8 cellular contexts compared by ENCODE assay signal in the genomic region with DNA sequence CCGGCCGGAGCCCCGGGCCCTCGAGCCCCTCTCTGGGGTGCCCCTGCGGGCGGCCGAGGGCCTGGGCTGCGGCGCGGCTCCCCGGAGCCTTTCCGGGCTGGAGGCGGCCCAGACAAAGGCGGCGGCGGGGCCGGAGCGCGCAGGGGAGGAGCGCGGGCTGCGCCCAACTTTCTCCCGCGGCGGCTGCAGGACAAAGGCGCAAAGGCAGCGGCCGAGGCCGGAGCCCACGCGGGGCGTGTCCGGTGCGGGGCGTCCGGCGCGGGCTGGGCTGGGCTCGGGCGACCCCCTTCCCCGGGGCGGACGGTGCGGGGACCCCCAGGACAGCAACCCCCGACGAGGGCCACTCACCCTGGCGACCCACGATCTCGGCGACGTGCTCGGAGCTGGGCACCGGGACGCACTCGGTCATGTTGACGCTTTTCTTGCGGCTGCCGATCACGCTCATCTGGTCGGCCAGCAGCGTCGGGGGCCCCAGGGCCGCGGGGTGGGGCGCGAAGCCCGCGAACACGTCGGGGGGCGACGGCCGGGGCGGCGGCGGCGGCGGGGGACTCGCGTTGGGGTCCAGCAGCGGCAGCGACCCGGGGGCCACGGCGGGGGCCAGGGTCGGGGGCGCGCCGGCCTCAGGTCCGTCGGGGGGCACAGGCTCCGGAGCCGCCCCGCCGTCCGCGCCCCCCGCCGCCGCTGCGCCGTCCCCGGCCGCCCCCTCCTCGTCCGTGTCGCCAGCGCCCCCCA.
DNase-seq lines count a peak whose midpoint lies in the region; ATAC-seq and FAIRE-seq lines count a peak whose summit lies in the region.

No MANE protein-coding gene starts in this region.

- FAIRE-seq in GM19239 (lab: Jason Lieb, UNC), result no peak

- no CpG with 5 or more reads among the region's 108 CpGs for WGBS in iPS DF 6.9 (ENCODE audit: insufficient coverage, insufficient read length)

- H3K27me3 ChIP-seq in adipocyte (replicated peaks; ENCODE audit: control insufficient read depth, insufficient read depth, low read length) (no peaks in the 10 kb centered on the region), iPS DF 6.9 (ENCODE audit: control insufficient read depth, insufficient read depth, low read length) (peaks cover 5% of the 10 kb centered on the region; the same call in 1 of the 2 replicates)

- H3K9me3 ChIP-seq in adipocyte (ENCODE audit: control insufficient read depth, low read length), result no peaks in the 10 kb centered on the region
- H3K9me3 ChIP-seq in iPS DF 6.9 (ENCODE audit: control insufficient read depth, insufficient read depth, low read length), result no peaks in the 10 kb centered on the region

- no peak overlapping the region for H3K27ac ChIP-seq in iPS DF 6.9 (ENCODE audit: low read length)

- no peaks in the 10 kb centered on the region for H3K9me3 Mint-ChIP-seq in stimulated activated naive CD8-positive, alpha-beta T cell treated with anti-CD3 and anti-CD28 coated beads, Interleukin-15, amount 100 ng/mL, for 72 hours

- H3K27ac Mint-ChIP-seq in stimulated activated naive CD8-positive, alpha-beta T cell treated with anti-CD3 and anti-CD28 coated beads, Interleukin-15, amount 100 ng/mL, for 72 hours, result no peak overlapping the region

- peaks cover 22% of the 10 kb centered on the region for H3K4me1 Mint-ChIP-seq in stimulated activated naive CD8-positive, alpha-beta T cell treated with anti-CD3 and anti-CD28 coated beads, Interleukin-15, amount 100 ng/mL, for 72 hours

- ATAC-seq in stimulated activated naive CD8-positive, alpha-beta T cell treated with anti-CD3 and anti-CD28 coated beads, Interleukin-15, amount 100 ng/mL, for 72 hours, result peak; percentile 13
- no peak for ATAC-seq in GM18502 (IDR thresholded peaks at IDR 0.05; ENCODE audit: poor library complexity, unreplicated experiment)

- H3K4me3 Mint-ChIP-seq in stimulated activated naive CD8-positive, alpha-beta T cell treated with anti-CD3 and anti-CD28 coated beads, Interleukin-15, amount 100 ng/mL, for 72 hours, result peak overlapping the region; percentile 45 to 66

- H3K9ac ChIP-seq in adipocyte (ENCODE audit: low read length), result peak overlapping the region; percentile 86

- H3K36me3 ChIP-seq in adipocyte (ENCODE audit: control insufficient read depth, insufficient read depth, low read length, severe bottlenecking) (no peaks in the 10 kb centered on the region), iPS DF 6.9 (ENCODE audit: control insufficient read depth, insufficient read depth, low read length) (no peaks in the 10 kb centered on the region)

- peak overlapping the region; percentile 82 for H3K4me3 ChIP-seq in adipocyte (ENCODE audit: low read length)
- peak overlapping the region; percentile 96 for H3K4me3 ChIP-seq in iPS DF 6.9 (ENCODE audit: low read length)

- peaks cover 21% of the 10 kb centered on the region for H3K27me3 Mint-ChIP-seq in stimulated activated naive CD8-positive, alpha-beta T cell treated with anti-CD3 and anti-CD28 coated beads, Interleukin-15, amount 100 ng/mL, for 72 hours

- DNase-seq in NCI-H2227 (lab: John Stamatoyannopoulos, UW; ENCODE audit: unreplicated experiment) (peak; percentile 60), NCI-H2227 treated with DMSO at 0.1 percent for 48 hours (lab: John Stamatoyannopoulos, UW) (no peak), adipocyte (ENCODE audit: low read depth) (peak; percentile 78), iPS DF 6.9 (ENCODE audit: low read depth, low spot score) (no peak), GM19239 (ENCODE audit: insufficient read length, low spot score) (no peak)
- DNase-seq in stimulated activated naive CD8-positive, alpha-beta T cell treated with anti-CD3 and anti-CD28 coated beads, Interleukin-15, amount 100 ng/mL, for 72 hours, result peak in 1 of 2 donors; percentile 16
- no peak for DNase-seq in stimulated activated CD4-positive, alpha-beta T cell treated with anti-CD3 and anti-CD28 coated beads, Interleukin-2, amount 100 ng/mL, for 24 hours

- H3K4me1 ChIP-seq in adipocyte (ENCODE audit: control insufficient read depth, insufficient read depth, low read length) (peaks cover 3% of the 10 kb centered on the region), iPS DF 6.9 (ENCODE audit: control insufficient read depth, insufficient read depth, low read length) (peaks cover 4% of the 10 kb centered on the region)

Comparison
In these comparisons a context has a peak if more than half of its experiments do, and no peak if none do; other contexts are left out.
1. DNase-seq: peak in NCI-H2227 (single experiment) and adipocyte (single experiment); none in NCI-H2227 treated with DMSO at 0.1 percent for 48 hours (single experiment), iPS DF 6.9 (single experiment), GM19239 (single experiment) and stimulated activated CD4-positive, alpha-beta T cell treated with anti-CD3 and anti-CD28 coated beads, Interleukin-2, amount 100 ng/mL, for 24 hours (0 of 2).